In genomic region chr14:44606576-44606975, GRCh38 we compare ENCODE assay signal across 5 cellular contexts.
"Had no signal": no experiment of that assay in that cellular context is flagged by ENCODE, and none has a peak within 500 bp of the region (broad histone marks: within the 10 kb centered on the region; RNA-seq: fewer than 3 reads in every experiment).

No MANE protein-coding gene starts in this region.

- ATAC-seq: Panc1, PC-3, Right ventricle myocardium inferior, SK-N-SH treated with all-trans-retinoic acid at 6 μM for 48 hours, T-cell had no signal
